Comparison of ENCODE assay signal across 17 cellular contexts in genomic region chr11:66248903-66249302, GRCh38. TPM values are rescaled to one million over a fixed set of nuclear protein-coding genes. Genes with fewer than 3 reads are reported as not detected.
"Had no signal": no experiment of that assay in that cellular context is flagged by ENCODE, and none has a peak within 500 bp of the region (broad histone marks: within the 10 kb centered on the region; RNA-seq: fewer than 3 reads in every experiment).

No MANE protein-coding gene starts in this region.

- ATAC-seq: lower lobe of right lung had no signal

- H3K36me3 ChIP-seq: cardiac muscle cell, uterus had no signal

- H3K4me3 ChIP-seq: cardiac muscle cell, esophagus squamous epithelium, lower lobe of right lung, uterus had no signal

- H3K27ac ChIP-seq: cardiac muscle cell, esophagus squamous epithelium, lower lobe of right lung, neutrophil, uterus, VCaP had no signal

- H3K4me1 ChIP-seq: esophagus squamous epithelium, lower lobe of right lung, uterus had no signal

- H3K27me3 ChIP-seq: cardiac muscle cell, esophagus squamous epithelium, uterus had no signal

- H3K9me3 ChIP-seq: esophagus squamous epithelium, lower lobe of right lung, neutrophil, uterus had no signal

- H3K27ac Mint-ChIP-seq: mesothelial cell of epicardium had no signal

- H3K4me1 Mint-ChIP-seq: mesothelial cell of epicardium had no signal

- DNase-seq: activated CD4-positive, alpha-beta T cell treated with anti-CD3 and anti-CD28 coated beads for 48 hours; activated effector memory CD4-positive, alpha-beta T cell treated with anti-CD3 and anti-CD28 coated beads, Interleukin-2, amount 50 U/mL, for 16 hours; esophagus squamous epithelium; foreskin fibroblast; glutamatergic neuron; lower lobe of right lung; retina; stimulated activated CD4-positive, alpha-beta T cell treated with anti-CD3 and anti-CD28 coated beads, Interleukin-15, amount 100 ng/mL, for 24 hours; stimulated activated CD4-positive, alpha-beta T cell treated with anti-CD3 and anti-CD28 coated beads, Interleukin-4, amount 100 ng/mL, for 24 hours; uterus had no signal

- H3K4me3 Mint-ChIP-seq: mesothelial cell of epicardium had no signal

- FAIRE-seq: astrocyte had no signal

- H3K9me3 Mint-ChIP-seq: mesothelial cell of epicardium had no signal

RNA-seq across cellular contexts. Expression of gene CNIH2, which starts 29.1 kb away (rescaled TPM):
- total RNA-seq: skeletal muscle tissue had no signal

RNA-seq across cellular contexts. Expression of gene TMEM151A, which starts 42.8 kb away (rescaled TPM):
- total RNA-seq: activated CD8-positive, alpha-beta memory T cell treated with anti-CD3 and anti-CD28 coated beads for 36 hours; esophagus squamous epithelium; lower lobe of right lung; skeletal muscle tissue had no signal
